In genomic region chr19:6733338-6734095, GRCh38 we compare ENCODE assay signal across 13 cellular contexts. TPM values are rescaled to one million over a fixed set of nuclear protein-coding genes. Genes with fewer than 3 reads are reported as not detected.
DNase-seq lines count a peak whose midpoint lies in the region; ATAC-seq and TF ChIP-seq lines count a peak whose summit lies in the region.
"Had no signal": no experiment of that assay in that cellular context is flagged by ENCODE, and none has a peak within 500 bp of the region (broad histone marks: within the 10 kb centered on the region; RNA-seq: fewer than 3 reads in every experiment).

No MANE protein-coding gene starts in this region.

- H3K36me3 Mint-ChIP-seq in chondrocyte (ENCODE audit: low read depth), result peaks cover 9% of the 10 kb centered on the region
- H3K36me3 Mint-ChIP-seq in activated naive CD4-positive, alpha-beta T cell treated with anti-CD3 and anti-CD28 coated beads, Interleukin-2, amount 10 ng/mL, durations not matched to agents 7 days and 5 days, result peaks cover 25% of the 10 kb centered on the region
- H3K36me3 Mint-ChIP-seq: IgD-negative memory B cell, natural killer cell had no signal

- no peaks in the 10 kb centered on the region for H3K9me3 Mint-ChIP-seq in chondrocyte (ENCODE audit: low read depth)
- no peaks in the 10 kb centered on the region for H3K9me3 Mint-ChIP-seq in activated naive CD4-positive, alpha-beta T cell treated with anti-CD3 and anti-CD28 coated beads, Interleukin-2, amount 10 ng/mL, durations not matched to agents 7 days and 5 days
- H3K9me3 Mint-ChIP-seq: IgD-negative memory B cell, natural killer cell had no signal

- no peaks in the 10 kb centered on the region for H3K9me2 ChIP-seq in HCT116 (ENCODE audit: insufficient read depth)

- no peaks in the 10 kb centered on the region for H3K27me3 Mint-ChIP-seq in chondrocyte (ENCODE audit: low read depth)
- H3K27me3 Mint-ChIP-seq in activated naive CD4-positive, alpha-beta T cell treated with anti-CD3 and anti-CD28 coated beads, Interleukin-2, amount 10 ng/mL, durations not matched to agents 7 days and 5 days, result peaks cover 4% of the 10 kb centered on the region
- H3K27me3 Mint-ChIP-seq: IgD-negative memory B cell had no signal

- H3K79me2 ChIP-seq in HCT116 (ENCODE audit: insufficient read depth, low read length) (peaks cover 17% of the 10 kb centered on the region), osteoblast (ENCODE audit: insufficient read depth, low read length) (peaks cover 7% of the 10 kb centered on the region)

- no peaks in the 10 kb centered on the region for H4K20me1 ChIP-seq in HCT116 (ENCODE audit: insufficient read depth)
- no peaks in the 10 kb centered on the region for H4K20me1 ChIP-seq in osteoblast (ENCODE audit: insufficient read depth, low read length)

- POLR2A ChIA-PET in HCT116 (lab: Charles Lee), result no interaction called here

- H3K4me2 ChIP-seq in HCT116 (ENCODE audit: low read length) (no peak overlapping the region), osteoblast (ENCODE audit: insufficient read depth, low read length) (no peak overlapping the region)

- H3K27ac ChIP-seq in HCT116 (ENCODE audit: low read depth, low read length), result no peak overlapping the region
- H3K27ac ChIP-seq in osteoblast (ENCODE audit: low read depth, low read length), result no peak overlapping the region
- H3K27ac ChIP-seq: epithelial cell of prostate had no signal

- TF ChIP-seq RAD21 in HCT116 (IDR thresholded peaks at IDR 0.05; ENCODE audit: low read depth), result no peak; the same call in 1 of the 2 replicates

- H3K4me1 ChIP-seq in HCT116 (ENCODE audit: control insufficient read depth in 1 of 2, insufficient read depth in 2 of 2, low read length in 2 of 2), result peaks cover 18 to 33% of the 10 kb centered on the region in 2 experiments
- H3K4me1 ChIP-seq in osteoblast (ENCODE audit: insufficient read depth, low read length), result peaks cover 18% of the 10 kb centered on the region

- no peaks in the 10 kb centered on the region for H3K27me3 ChIP-seq in HCT116 (ENCODE audit: insufficient read depth, low read length)
- no peaks in the 10 kb centered on the region for H3K27me3 ChIP-seq in osteoblast (ENCODE audit: insufficient read depth, low read length)

- TF ChIP-seq POLR2A in HCT116 (IDR thresholded peaks at IDR 0.05; ENCODE audit: borderline replicate concordance, extremely low read depth, insufficient read depth, insufficient read length), result no peak

- no TSS peak for BruUV-seq in HCT116 (replicated peaks; lab: Mats Ljungman, UMichigan)

- H3K9ac ChIP-seq in HCT116 (ENCODE audit: low read length), result no peak overlapping the region

- no peak overlapping the region for H3K4me3 Mint-ChIP-seq in chondrocyte (ENCODE audit: unreplicated experiment)
- no peak overlapping the region for H3K4me3 Mint-ChIP-seq in activated naive CD4-positive, alpha-beta T cell treated with anti-CD3 and anti-CD28 coated beads, Interleukin-2, amount 10 ng/mL, durations not matched to agents 7 days and 5 days
- H3K4me3 Mint-ChIP-seq: natural killer cell had no signal

- ATAC-seq in HCT116 (no peak), GM19324 (IDR thresholded peaks at IDR 0.05; ENCODE audit: low FRiP score, unreplicated experiment) (no peak)
- ATAC-seq: natural killer cell, Panc1 had no signal

- H3K27ac Mint-ChIP-seq in chondrocyte (ENCODE audit: unreplicated experiment), result no peak overlapping the region
- no peak overlapping the region for H3K27ac Mint-ChIP-seq in activated naive CD4-positive, alpha-beta T cell treated with anti-CD3 and anti-CD28 coated beads, Interleukin-2, amount 10 ng/mL, durations not matched to agents 7 days and 5 days
- H3K27ac Mint-ChIP-seq: IgD-negative memory B cell had no signal

- H2AFZ ChIP-seq in HCT116 (ENCODE audit: low read depth, low read length, poor library complexity, severe bottlenecking) (no peak overlapping the region), osteoblast (ENCODE audit: low read length) (no peak overlapping the region)

- H3K36me3 ChIP-seq in HCT116 (ENCODE audit: control insufficient read depth in 1 of 2, insufficient read depth in 2 of 2, low read length in 2 of 2) (no peaks in the 10 kb centered on the region; a peak in 2 of 4 replicates), osteoblast (ENCODE audit: insufficient read depth, low read length) (no peaks in the 10 kb centered on the region)

- H3K9me3 ChIP-seq in HCT116 (ENCODE audit: control insufficient read depth in 1 of 2, insufficient read depth in 1 of 2, low read depth in 1 of 2, low read length in 2 of 2) (no peaks in the 10 kb centered on the region), osteoblast (ENCODE audit: low read depth, low read length) (no peaks in the 10 kb centered on the region)

- CTCF ChIA-PET in HCT116 (lab: Charles Lee), result interaction anchor here (0.6 to 1.2 kb wide), 2 partner anchors 18 to 130 kb away, joined by 3 to 6 read pairs; no protein-coding TSS in a partner anchor
- CTCF ChIA-PET in activated naive CD4-positive, alpha-beta T cell treated with anti-CD3 and anti-CD28 coated beads, Interleukin-2, amount 10 ng/mL, durations not matched to agents 7 days and 5 days (lab: Charles Lee), result no interaction called here

- peak; percentile 41 for DNase-seq in ELF-1 (ENCODE audit: low read depth, low spot score)
- no peak for DNase-seq in HCT116 (ENCODE audit: low read depth, low spot score)
- DNase-seq in chondrocyte (ENCODE audit: low spot score), result no peak
- DNase-seq in osteoblast (ENCODE audit: insufficient read length, low spot score, missing footprints), result peak; percentile 83
- DNase-seq in activated naive CD4-positive, alpha-beta T cell treated with anti-CD3 and anti-CD28 coated beads, Interleukin-2, amount 10 ng/mL, durations not matched to agents 7 days and 5 days, result no peak
- no peak for DNase-seq in activated CD8-positive, alpha-beta memory T cell treated with anti-CD3 and anti-CD28 coated beads, Interleukin-2, amount 50 U/mL, for 4 hours
- DNase-seq: natural killer cell; stimulated activated CD4-positive, alpha-beta T cell treated with anti-CD3 and anti-CD28 coated beads, Interleukin-12 subunit alpha, Interleukin-12 subunit beta, amount 100 ng/mL, for 4 hours; T-helper 9 cell had no signal

- TF ChIP-seq CTCF in HCT116 (IDR thresholded peaks at IDR 0.05 in 2 of 3, conservative IDR thresholded peaks at IDR 0.05 in 1 of 3; ENCODE audit: borderline replicate concordance in 1 of 3, insufficient read depth in 1 of 3, low read depth in 2 of 3, low read length in 2 of 3), result peak in 2 of 3 experiments; percentile 60 to 69; a peak in 4 of 6 replicates
- TF ChIP-seq CTCF in chondrocyte (IDR thresholded peaks at IDR 0.05), result peak; percentile 58
- peak; percentile 15 for TF ChIP-seq CTCF in osteoblast (IDR thresholded peaks at IDR 0.05; ENCODE audit: extremely low read depth, low read depth, low read length)

- H3K4me3 ChIP-seq in HCT116 (replicated peaks in 1 of 2; ENCODE audit: low read depth in 1 of 2, low read length in 2 of 2) (no peak overlapping the region), osteoblast (ENCODE audit: insufficient read depth, low read length) (no peak overlapping the region)

- RAD21 ChIA-PET in HCT116 (lab: Charles Lee; ENCODE audit: low non-redundant PET in 1 of 2, low total read pairs in 2 of 2, uncharacterized antibody in 2 of 2, unreplicated experiment in 2 of 2), result no interaction called here

- intact Hi-C loops in HCT116 (cut with micrococcal nuclease), result no loop called here

- peaks cover 25% of the 10 kb centered on the region for H3K4me1 Mint-ChIP-seq in chondrocyte (ENCODE audit: low read depth)
- H3K4me1 Mint-ChIP-seq in activated naive CD4-positive, alpha-beta T cell treated with anti-CD3 and anti-CD28 coated beads, Interleukin-2, amount 10 ng/mL, durations not matched to agents 7 days and 5 days, result peaks cover 22% of the 10 kb centered on the region

TF ChIP-seq in HCT116, 20 proteins besides CTCF, POLR2A, EP300 and RAD21 (continues in another document):
- TF ChIP-seq ZFX (IDR thresholded peaks at IDR 0.05) (no peak), SIN3A (IDR thresholded peaks at IDR 0.05; ENCODE audit: low read depth) (no peak), ELF1 (IDR thresholded peaks at IDR 0.05; ENCODE audit: borderline replicate concordance, low read depth) (no peak), FOSL1 (IDR thresholded peaks at IDR 0.05; ENCODE audit: low read depth) (no peak), TCF7L2 (IDR thresholded peaks at IDR 0.05; ENCODE audit: borderline replicate concordance, extremely low read depth, insufficient read depth, insufficient read length) (no peak), SRF (IDR thresholded peaks at IDR 0.05; ENCODE audit: low read depth) (no peak), POLR2AphosphoS5 (IDR thresholded peaks at IDR 0.05; ENCODE audit: low read depth, low read length) (no peak), EZH2phosphoT487 (IDR thresholded peaks at IDR 0.05; ENCODE audit: borderline replicate concordance) (no peak), SP1 (IDR thresholded peaks at IDR 0.05; ENCODE audit: low read depth) (no peak), CEBPB (IDR thresholded peaks at IDR 0.05; ENCODE audit: low read depth) (no peak)
- TF ChIP-seq, protein P1, sequence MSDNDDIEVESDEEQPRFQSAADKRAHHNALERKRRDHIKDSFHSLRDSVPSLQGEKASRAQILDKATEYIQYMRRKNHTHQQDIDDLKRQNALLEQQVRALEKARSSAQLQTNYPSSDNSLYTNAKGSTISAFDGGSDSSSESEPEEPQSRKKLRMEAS (IDR thresholded peaks at IDR 0.05), result no peak

RNA-seq across cellular contexts. Expression of gene GPR108, which starts 3.9 kb away (rescaled TPM):
- total RNA-seq in HCT116 (2021; ENCODE audit: unreplicated experiment), result 75.0 TPM
- 89.6 and 104 TPM in 2 replicates for polyA plus RNA-seq in HCT116 (2012)
- 38.4 to 42.4 TPM (median 39.8 TPM) in 3 replicates for total RNA-seq in chondrocyte
- 42.3 and 52.2 TPM in 2 replicates for total RNA-seq in osteoblast

RNA-seq across cellular contexts. Expression of gene TRIP10, which starts 6.0 kb away (rescaled TPM):
- 111 TPM for total RNA-seq in HCT116 (2021; ENCODE audit: unreplicated experiment)
- 109 and 120 TPM in 2 replicates for polyA plus RNA-seq in HCT116 (2012)
- 81.6 to 107 TPM (median 103 TPM) in 3 replicates for total RNA-seq in chondrocyte
- 32.4 and 36.2 TPM in 2 replicates for total RNA-seq in osteoblast

RNA-seq across cellular contexts. Expression of gene C3, which starts 13.1 kb away (rescaled TPM):
- total RNA-seq in HCT116 (2021; ENCODE audit: unreplicated experiment) (7.0 TPM), chondrocyte (0.77 TPM in 1 of 3 replicates, not detected in the others), osteoblast (5.0 and 14.1 TPM in 2 replicates)
- polyA plus RNA-seq in HCT116 (2012), result 1.6 and 2.1 TPM in 2 replicates
- polyA plus RNA-seq: IgD-negative memory B cell had no signal

RNA-seq across cellular contexts. Expression of gene SH2D3A, which starts 33.7 kb away (rescaled TPM):
- total RNA-seq in HCT116 (2021; ENCODE audit: unreplicated experiment), result 75.7 TPM
- 57.7 and 67.0 TPM in 2 replicates for polyA plus RNA-seq in HCT116 (2012)
- 0.41 to 0.52 TPM in 2 of 3 replicates, not detected in the other for total RNA-seq in chondrocyte
- total RNA-seq in osteoblast, result not detected in 2 replicates

RNA-seq across cellular contexts. Expression of gene VAV1, which starts 39.0 kb away (rescaled TPM):
- total RNA-seq in HCT116 (2021; ENCODE audit: unreplicated experiment), result 20.6 TPM
- 37.2 and 37.3 TPM in 2 replicates for polyA plus RNA-seq in HCT116 (2012)
- total RNA-seq in chondrocyte, result not detected in 3 replicates
- total RNA-seq in osteoblast, result 0.36 TPM in 1 of 2 replicates, not detected in the other

Comparison
In these comparisons a context has a peak if more than half of its experiments do, and no peak if none do; other contexts are left out.
1. DNase-seq: peak in ELF-1 (single experiment) and osteoblast (single experiment); none in HCT116 (single experiment), chondrocyte (single experiment), activated naive CD4-positive, alpha-beta T cell treated with anti-CD3 and anti-CD28 coated beads, Interleukin-2, amount 10 ng/mL, durations not matched to agents 7 days and 5 days (single experiment) and activated CD8-positive, alpha-beta memory T cell treated with anti-CD3 and anti-CD28 coated beads, Interleukin-2, amount 50 U/mL, for 4 hours (single experiment).
2. Peak in every context shown above with its lines, with median percentiles within 50 percentile points of each other: CTCF ChIP-seq.